Comparison of ENCODE assay signal across 10 cellular contexts in the genomic region with DNA sequence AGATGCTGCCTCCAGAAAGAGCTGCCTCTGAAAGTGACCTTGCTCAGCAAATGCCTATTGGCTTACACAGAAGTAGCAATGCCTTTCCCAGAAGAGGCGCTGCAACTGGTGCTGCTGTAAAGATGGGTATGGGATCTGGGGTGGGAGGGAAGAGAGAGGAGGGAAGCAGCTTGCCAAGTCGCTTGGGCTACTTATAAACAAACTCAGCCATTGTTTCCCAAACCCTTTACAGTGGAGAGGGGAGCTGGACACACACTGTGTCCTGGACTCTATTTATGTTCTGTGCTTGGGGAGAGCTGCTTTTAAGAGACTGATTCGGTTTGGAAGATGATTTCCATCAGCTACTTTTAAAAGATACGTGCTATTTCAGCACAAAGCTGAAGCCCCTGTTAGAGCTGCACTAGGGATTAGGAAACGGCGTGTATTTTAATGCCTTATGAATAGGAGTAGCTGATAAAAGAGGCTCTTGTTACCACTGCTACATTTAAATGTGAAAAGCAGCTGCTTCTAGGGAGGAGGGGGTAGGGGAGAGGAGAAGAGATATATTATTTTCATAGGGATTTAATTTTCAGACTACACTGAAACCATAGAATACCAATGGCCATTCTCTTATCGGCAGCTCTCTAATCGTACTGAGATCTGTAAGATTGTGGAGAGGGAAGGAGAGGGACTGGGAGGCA.
DNase-seq lines count a peak whose midpoint lies in the region.
"Had no signal": no experiment of that assay in that cellular context is flagged by ENCODE, and none has a peak within 500 bp of the region (broad histone marks: within the 10 kb centered on the region; RNA-seq: fewer than 3 reads in every experiment).

No MANE protein-coding gene starts in this region.

- peaks cover 20% of the 10 kb centered on the region for H3K4me1 ChIP-seq in HUES48 (ENCODE audit: control insufficient read depth, insufficient read depth, low read length)
- H3K4me1 ChIP-seq in skeletal muscle tissue (ENCODE audit: control insufficient read depth in 3 of 3, insufficient read depth in 3 of 3, low read length in 3 of 3): peaks cover 0 to 3% (median 0%) of the 10 kb centered on the region in 3 donors
- no peaks in the 10 kb centered on the region for H3K4me1 ChIP-seq in Karpas-422 (ENCODE audit: low read length)

- H3K27ac ChIP-seq in HUES48 (ENCODE audit: low read depth, low read length): peak overlapping the region; percentile 29
- peak overlapping the region; percentile 26 for H3K27ac ChIP-seq in skeletal muscle tissue (ENCODE audit: low read depth, low read length)
- H3K27ac ChIP-seq in Karpas-422 (ENCODE audit: low read length): no peak overlapping the region

- no peak overlapping the region for H2AFZ ChIP-seq in Karpas-422 (ENCODE audit: low read length)

- H3K4me3 ChIP-seq in HUES48 (ENCODE audit: low read depth, low read length): peak overlapping the region; percentile 27; the same call in 1 of the 2 replicates
- H3K4me3 ChIP-seq in skeletal muscle tissue (ENCODE audit: low read length in 3 of 3): no peak overlapping the region
- H3K4me3 ChIP-seq in Karpas-422 (ENCODE audit: low read length): no peak overlapping the region

- DNase-seq in astrocyte of the hippocampus (ENCODE audit: low read depth, low spot score): peak; percentile 34
- peak; percentile 67 for DNase-seq in iPS-NIHi11 (ENCODE audit: low spot score)
- no peak for DNase-seq in NCI-H2171 (lab: John Stamatoyannopoulos, UW)
- no peak for DNase-seq in Karpas-422
- no peak for DNase-seq in NOMO-1 treated with DMSO at 0.1 percent for 48 hours (lab: John Stamatoyannopoulos, UW; ENCODE audit: unreplicated experiment)
- DNase-seq in NCI-H187 (lab: John Stamatoyannopoulos, UW): no peak
- DNase-seq: activated CD8-positive, alpha-beta memory T cell treated with anti-CD3 and anti-CD28 coated beads for 24 hours; cerebellar nuclear complex had no signal

- H3K27me3 ChIP-seq in HUES48 (ENCODE audit: control insufficient read depth, insufficient read depth, low read length) (no peaks in the 10 kb centered on the region), skeletal muscle tissue (ENCODE audit: control insufficient read depth in 3 of 3, insufficient read depth in 3 of 3, low read length in 3 of 3) (peaks cover 0 to 2% (median 0%) of the 10 kb centered on the region in 3 donors), Karpas-422 (ENCODE audit: low read length) (no peaks in the 10 kb centered on the region)

- H3K9ac ChIP-seq in HUES48 (ENCODE audit: low read depth, low read length): no peak overlapping the region
- no peak overlapping the region for H3K9ac ChIP-seq in skeletal muscle tissue (ENCODE audit: low read depth in 1 of 3, low read length in 3 of 3)
- no peak overlapping the region for H3K9ac ChIP-seq in Karpas-422 (ENCODE audit: low read length)

- no peaks in the 10 kb centered on the region for H4K20me1 ChIP-seq in Karpas-422 (ENCODE audit: insufficient read depth, low read depth, low read length)

- H3K36me3 ChIP-seq in HUES48 (ENCODE audit: control insufficient read depth, insufficient read depth, low read length) (no peaks in the 10 kb centered on the region), skeletal muscle tissue (ENCODE audit: control insufficient read depth in 3 of 3, insufficient read depth in 3 of 3, low read length in 3 of 3) (no peaks in the 10 kb centered on the region), Karpas-422 (ENCODE audit: insufficient read depth, low read length) (no peaks in the 10 kb centered on the region)

- no peaks in the 10 kb centered on the region for H3K79me2 ChIP-seq in Karpas-422 (ENCODE audit: low read length)

- H3K9me2 ChIP-seq in Karpas-422 (replicated peaks; ENCODE audit: insufficient read depth, low read length): no peaks in the 10 kb centered on the region

- no peak overlapping the region for H3K4me2 ChIP-seq in Karpas-422 (ENCODE audit: low read depth, low read length, poor library complexity, severe bottlenecking)

- H3K9me3 ChIP-seq in HUES48 (ENCODE audit: control insufficient read depth, insufficient read depth, low read length) (no peaks in the 10 kb centered on the region), skeletal muscle tissue (ENCODE audit: control insufficient read depth in 3 of 3, low read length in 3 of 3) (no peaks in the 10 kb centered on the region), Karpas-422 (ENCODE audit: low read length) (no peaks in the 10 kb centered on the region)

Comparison
In these comparisons a context has a peak if more than half of its experiments do, and no peak if none do; other contexts are left out.
1. DNase-seq: peak in astrocyte of the hippocampus (single experiment) and iPS-NIHi11 (single experiment); none in NCI-H2171 (single experiment), Karpas-422 (single experiment), NOMO-1 treated with DMSO at 0.1 percent for 48 hours (single experiment) and NCI-H187 (0 of 2).